27 cellular contexts compared by ENCODE assay signal in the genomic region with DNA sequence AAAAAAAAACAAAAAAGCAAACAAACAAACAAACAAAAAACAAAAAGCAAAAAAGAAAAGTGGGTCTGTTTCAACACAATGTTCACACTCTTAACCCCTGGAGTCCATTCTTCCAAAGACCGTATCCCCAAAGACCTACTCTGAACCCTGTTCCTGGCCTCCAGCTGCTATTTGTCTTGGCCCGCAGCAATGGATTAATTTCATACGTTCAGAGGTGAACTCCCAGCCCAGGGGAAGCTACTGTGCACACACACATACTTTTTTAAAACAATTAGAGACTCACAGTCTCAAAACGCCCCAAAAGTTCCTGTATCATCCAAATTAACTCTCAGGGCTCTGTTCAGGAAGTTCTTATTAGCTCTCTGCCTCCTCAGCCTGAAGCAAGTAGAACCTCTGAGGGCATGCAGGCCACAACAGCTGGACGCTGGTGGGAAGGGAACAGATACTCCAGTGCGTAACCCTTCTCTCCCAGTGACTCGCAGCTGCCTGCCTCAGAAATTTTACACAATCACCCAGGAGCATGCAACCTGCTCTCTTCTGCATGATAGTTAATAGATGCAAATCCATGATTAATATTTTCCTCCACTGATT.
DNase-seq lines count a peak whose midpoint lies in the region; ATAC-seq, FAIRE-seq and TF ChIP-seq lines count a peak whose summit lies in the region.
"Had no signal": no experiment of that assay in that cellular context is flagged by ENCODE, and none has a peak within 500 bp of the region (broad histone marks: within the 10 kb centered on the region; RNA-seq: fewer than 3 reads in every experiment).

No MANE protein-coding gene starts in this region.

- peak overlapping the region; percentile 44 for H3K4me3 Mint-ChIP-seq in neural progenitor cell
- no peak overlapping the region for H3K4me3 Mint-ChIP-seq in activated naive CD4-positive, alpha-beta T cell treated with anti-CD3 and anti-CD28 coated beads for 36 hours
- H3K4me3 Mint-ChIP-seq: CD8-positive, alpha-beta T cell had no signal

- H3K4me3 ChIP-seq in choroid plexus epithelial cell (ENCODE audit: low read depth, low read length) (no peak overlapping the region), neural progenitor cell (no peak overlapping the region), PC-3 (ENCODE audit: low read length) (no peak overlapping the region)
- H3K4me3 ChIP-seq: K562, MG63 had no signal

- intact Hi-C loops in activated naive CD4-positive, alpha-beta T cell treated with anti-CD3 and anti-CD28 coated beads for 36 hours (cut with micrococcal nuclease): no loop called here
- intact Hi-C loops in PC-3 (cut with micrococcal nuclease): no loop called here

- POLR2A ChIA-PET in PC-3 (lab: Charles Lee; ENCODE audit: unreplicated experiment): no interaction called here

- peaks cover 29% of the 10 kb centered on the region for H3F3A ChIP-seq in neural progenitor cell (ENCODE audit: low read depth)
- H3F3A ChIP-seq in PC-3 (ENCODE audit: low read length, unreplicated experiment): no peaks in the 10 kb centered on the region

- H3K27ac ChIP-seq in neural progenitor cell (no peak overlapping the region), PC-3 (ENCODE audit: low read length) (no peak overlapping the region)
- H3K27ac ChIP-seq: 22Rv1 had no signal

- CTCF ChIA-PET in activated naive CD4-positive, alpha-beta T cell treated with anti-CD3 and anti-CD28 coated beads for 36 hours (lab: Charles Lee): no interaction called here
- CTCF ChIA-PET in PC-3 (lab: Charles Lee): no interaction called here

- H3K4me1 ChIP-seq in neural progenitor cell (peaks cover 16% of the 10 kb centered on the region), PC-3 (ENCODE audit: insufficient read depth, low read length) (no peaks in the 10 kb centered on the region)

- H3K9me2 ChIP-seq in PC-3 (replicated peaks; ENCODE audit: low read length): no peaks in the 10 kb centered on the region

- H2AFZ ChIP-seq in neural progenitor cell (replicated peaks): no peak overlapping the region
- H2AFZ ChIP-seq in PC-3 (ENCODE audit: low read length): no peak overlapping the region

- no peak overlapping the region for H3K9ac ChIP-seq in neural progenitor cell
- H3K9ac ChIP-seq in PC-3 (ENCODE audit: low read length): no peak overlapping the region

- DNase-seq in NCI-H2171 treated with DMSO at 0.1 percent for 48 hours (lab: John Stamatoyannopoulos, UW) (peak; percentile 47), NCI-H2171 (lab: John Stamatoyannopoulos, UW) (no peak), choroid plexus epithelial cell (ENCODE audit: low read depth) (peak; percentile 15), neural progenitor cell (ENCODE audit: low spot score) (no peak), Ammon's horn (ENCODE audit: low spot score) (no peak), PC-3 (no peak), HTR-8/SVneo (ENCODE audit: insufficient read length, low spot score) (no peak)
- DNase-seq in activated naive CD4-positive, alpha-beta T cell treated with anti-CD3 and anti-CD28 coated beads for 36 hours: no peak
- DNase-seq: ACHN; C1 segment of cervical spinal cord; CD8-positive, alpha-beta T cell; DMS53; GDM1; H7; MG63; NCI-H1048; NCI-H1436; NCI-H187 treated with DMSO at 0.1 percent for 48 hours; NCI-H2107; NCI-H2227 treated with DMSO at 0.1 percent for 48 hours; NCI-H510A; NCI-H774; Right ventricle myocardium superior had no signal

- TF ChIP-seq CTCF in choroid plexus epithelial cell (conservative IDR thresholded peaks at IDR 0.05; ENCODE audit: low read depth, low read length): no peak
- TF ChIP-seq CTCF in neural progenitor cell (IDR thresholded peaks at IDR 0.05): no peak
- no peak for TF ChIP-seq CTCF in PC-3 (conservative IDR thresholded peaks at IDR 0.05; ENCODE audit: low read depth, low read length)

- peak overlapping the region; percentile 53 for H3K4me2 ChIP-seq in neural progenitor cell
- H3K4me2 ChIP-seq in PC-3 (ENCODE audit: low read length): no peak overlapping the region

- FAIRE-seq in HTR-8/SVneo (lab: Jason Lieb, UNC): no peak
- FAIRE-seq: GM18507, HepG2, K562 had no signal

- no peaks in the 10 kb centered on the region for H3K79me2 ChIP-seq in neural progenitor cell (ENCODE audit: low read depth)
- no peaks in the 10 kb centered on the region for H3K79me2 ChIP-seq in PC-3 (ENCODE audit: low read length)

- H3K36me3 Mint-ChIP-seq in neural progenitor cell: no peaks in the 10 kb centered on the region
- H3K36me3 Mint-ChIP-seq in activated naive CD4-positive, alpha-beta T cell treated with anti-CD3 and anti-CD28 coated beads for 36 hours (ENCODE audit: low read depth): no peaks in the 10 kb centered on the region
- H3K36me3 Mint-ChIP-seq: CD8-positive, alpha-beta T cell had no signal

- H3K27me3 ChIP-seq in neural progenitor cell (no peaks in the 10 kb centered on the region), PC-3 (ENCODE audit: low read length) (peaks cover 38% of the 10 kb centered on the region)
- H3K27me3 ChIP-seq: MG63 had no signal

- H4K20me1 ChIP-seq in neural progenitor cell (ENCODE audit: low read depth) (no peaks in the 10 kb centered on the region), PC-3 (ENCODE audit: low read length) (no peaks in the 10 kb centered on the region)

- peaks cover 18% of the 10 kb centered on the region for H3K9me3 Mint-ChIP-seq in neural progenitor cell
- no peaks in the 10 kb centered on the region for H3K9me3 Mint-ChIP-seq in activated naive CD4-positive, alpha-beta T cell treated with anti-CD3 and anti-CD28 coated beads for 36 hours

- no TSS peak for BruUV-seq in PC-3 (replicated peaks; lab: Mats Ljungman, UMichigan)

- H3K27ac Mint-ChIP-seq in neural progenitor cell: no peak overlapping the region
- no peak overlapping the region for H3K27ac Mint-ChIP-seq in activated naive CD4-positive, alpha-beta T cell treated with anti-CD3 and anti-CD28 coated beads for 36 hours
- H3K27ac Mint-ChIP-seq: CD8-positive, alpha-beta T cell had no signal

- peaks cover 10% of the 10 kb centered on the region for H3K27me3 Mint-ChIP-seq in neural progenitor cell (ENCODE audit: insufficient read depth, low read depth)
- H3K27me3 Mint-ChIP-seq in activated naive CD4-positive, alpha-beta T cell treated with anti-CD3 and anti-CD28 coated beads for 36 hours (ENCODE audit: low read depth): peaks cover 6% of the 10 kb centered on the region

- peaks cover 5% of the 10 kb centered on the region for H3K9me3 ChIP-seq in neural progenitor cell (ENCODE audit: low read depth)
- no peaks in the 10 kb centered on the region for H3K9me3 ChIP-seq in PC-3 (ENCODE audit: low read length)
- H3K9me3 ChIP-seq: MG63 had no signal

- peaks cover 20% of the 10 kb centered on the region for H3K4me1 Mint-ChIP-seq in neural progenitor cell
- no peaks in the 10 kb centered on the region for H3K4me1 Mint-ChIP-seq in activated naive CD4-positive, alpha-beta T cell treated with anti-CD3 and anti-CD28 coated beads for 36 hours (ENCODE audit: low read depth)

- ATAC-seq in PC-3: no peak
- ATAC-seq: CD8-positive, alpha-beta T cell; HepG2; K562 had no signal

- H3K36me3 ChIP-seq in neural progenitor cell (no peaks in the 10 kb centered on the region), PC-3 (ENCODE audit: low read depth, low read length) (no peaks in the 10 kb centered on the region)
- H3K36me3 ChIP-seq: MG63 had no signal

Comparison
In these comparisons a context has a peak if more than half of its experiments do, and no peak if none do; other contexts are left out.
1. DNase-seq: peak in NCI-H2171 treated with DMSO at 0.1 percent for 48 hours (single experiment) and choroid plexus epithelial cell (single experiment); none in NCI-H2171 (single experiment), neural progenitor cell (single experiment), activated naive CD4-positive, alpha-beta T cell treated with anti-CD3 and anti-CD28 coated beads for 36 hours (single experiment), Ammon's horn (single experiment), PC-3 (single experiment) and HTR-8/SVneo (single experiment).